ENCODE assay signal across 34 cellular contexts in genomic region chr16:55439101-55439690, GRCh38. TPM values are rescaled to one million over a fixed set of nuclear protein-coding genes. Genes with fewer than 3 reads are reported as not detected.
DNase-seq lines count a peak whose midpoint lies in the region; ATAC-seq, FAIRE-seq and TF ChIP-seq lines count a peak whose summit lies in the region.
"Had no signal": no experiment of that assay in that cellular context is flagged by ENCODE, and none has a peak within 500 bp of the region (broad histone marks: within the 10 kb centered on the region; RNA-seq: fewer than 3 reads in every experiment).

No MANE protein-coding gene starts in this region.

- H3K36me3 ChIP-seq in bronchial epithelial cell (ENCODE audit: control insufficient read depth, insufficient read depth, low read length) (no peaks in the 10 kb centered on the region), gastroesophageal sphincter (no peaks in the 10 kb centered on the region)
- H3K36me3 ChIP-seq: BLaER1 treated with 17β-estradiol and CSF1 and Interleukin-3, amounts not matched to agents 10 nM and 100 nM; spleen; vagina had no signal

- no peak for TF ChIP-seq CTCF in bronchial epithelial cell (IDR thresholded peaks at IDR 0.05; ENCODE audit: insufficient read depth, low read length, severe bottlenecking)
- no peak for TF ChIP-seq CTCF in gastroesophageal sphincter (IDR thresholded peaks at IDR 0.05)

- no peaks in the 10 kb centered on the region for H3K36me3 Mint-ChIP-seq in activated CD4-positive, alpha-beta T cell treated with anti-CD3 and anti-CD28 coated beads, Interleukin-2, amount 10 ng/mL, durations not matched to agents 24 days and 14 days (ENCODE audit: low read depth)
- H3K36me3 Mint-ChIP-seq: natural killer cell treated with Interleukin-12 subunit alpha and Interleukin-12 subunit beta and Interleukin-15 and Interleukin-18, amount 100 ng/mL, for 72 hours; stimulated activated naive B cell treated with anti-CD40 and anti-IgM and Interleukin-4, amounts not matched to agents 10 μg/mL and 1 μg/mL and 100 μg/mL, for 72 hours had no signal

- H3K9me3 Mint-ChIP-seq in activated CD4-positive, alpha-beta T cell treated with anti-CD3 and anti-CD28 coated beads, Interleukin-2, amount 10 ng/mL, durations not matched to agents 24 days and 14 days = no peaks in the 10 kb centered on the region
- H3K9me3 Mint-ChIP-seq: activated T-cell treated with anti-CD3 and anti-CD28 coated beads, Interleukin-2, amount 50 U/mL, for 72 hours; endodermal cell; natural killer cell treated with Interleukin-12 subunit alpha and Interleukin-12 subunit beta and Interleukin-15 and Interleukin-18, amount 100 ng/mL, for 72 hours; stimulated activated naive B cell treated with anti-CD40 and anti-IgM and Interleukin-4, amounts not matched to agents 10 μg/mL and 1 μg/mL and 100 μg/mL, for 72 hours had no signal

- H3K4me3 ChIP-seq in bronchial epithelial cell (ENCODE audit: low read depth, low read length) (no peak overlapping the region), gastroesophageal sphincter (no peak overlapping the region)
- H3K4me3 ChIP-seq: A549; BLaER1 treated with 17β-estradiol and CSF1 and Interleukin-3, amounts not matched to agents 10 nM and 100 nM; spleen; testis; vagina had no signal

- H3K9me3 ChIP-seq in gastroesophageal sphincter = no peaks in the 10 kb centered on the region
- H3K9me3 ChIP-seq: A549; BLaER1 treated with 17β-estradiol and CSF1 and Interleukin-3, amounts not matched to agents 10 nM and 100 nM; SK-N-SH; spleen; testis; vagina had no signal

- no peak for TF ChIP-seq POLR2A in gastroesophageal sphincter (IDR thresholded peaks at IDR 0.05)

- FAIRE-seq in bronchial epithelial cell (lab: Jason Lieb, UNC) = no peak
- FAIRE-seq: A549 had no signal

- H3K27ac Mint-ChIP-seq in activated CD4-positive, alpha-beta T cell treated with anti-CD3 and anti-CD28 coated beads, Interleukin-2, amount 10 ng/mL, durations not matched to agents 24 days and 14 days = no peak overlapping the region
- H3K27ac Mint-ChIP-seq: activated T-cell treated with anti-CD3 and anti-CD28 coated beads, Interleukin-2, amount 50 U/mL, for 72 hours; endodermal cell; natural killer cell treated with Interleukin-12 subunit alpha and Interleukin-12 subunit beta and Interleukin-15 and Interleukin-18, amount 100 ng/mL, for 72 hours; stimulated activated naive B cell treated with anti-CD40 and anti-IgM and Interleukin-4, amounts not matched to agents 10 μg/mL and 1 μg/mL and 100 μg/mL, for 72 hours; T-helper 17 cell had no signal

- no peak overlapping the region for H3K4me3 Mint-ChIP-seq in activated CD4-positive, alpha-beta T cell treated with anti-CD3 and anti-CD28 coated beads, Interleukin-2, amount 10 ng/mL, durations not matched to agents 24 days and 14 days
- H3K4me3 Mint-ChIP-seq: activated T-cell treated with anti-CD3 and anti-CD28 coated beads, Interleukin-2, amount 50 U/mL, for 72 hours; endodermal cell; natural killer cell treated with Interleukin-12 subunit alpha and Interleukin-12 subunit beta and Interleukin-15 and Interleukin-18, amount 100 ng/mL, for 72 hours; stimulated activated naive B cell treated with anti-CD40 and anti-IgM and Interleukin-4, amounts not matched to agents 10 μg/mL and 1 μg/mL and 100 μg/mL, for 72 hours; T-helper 17 cell had no signal

- H3K27ac ChIP-seq in gastroesophageal sphincter = peak overlapping the region in 1 of 4 donors; percentile 31
- H3K27ac ChIP-seq: A549; BLaER1 treated with 17β-estradiol and CSF1 and Interleukin-3, amounts not matched to agents 10 nM and 100 nM; spleen; testis; vagina had no signal

- intact Hi-C loops in activated CD4-positive, alpha-beta T cell treated with anti-CD3 and anti-CD28 coated beads, Interleukin-2, amount 10 ng/mL, durations not matched to agents 24 days and 14 days (cut with micrococcal nuclease) = no loop called here

- WGBS in gastroesophageal sphincter (ENCODE audit: low coverage in 1 of 2), 2 donors = 68 to 82% methylated on average over 6 of the region's 6 CpGs

- H3K27me3 Mint-ChIP-seq in activated CD4-positive, alpha-beta T cell treated with anti-CD3 and anti-CD28 coated beads, Interleukin-2, amount 10 ng/mL, durations not matched to agents 24 days and 14 days = peaks cover 3% of the 10 kb centered on the region

- DNase-seq in AG08395 (ENCODE audit: low spot score) (peak; percentile 16), GM04504 (ENCODE audit: low read depth) (peak; percentile 7), bronchial epithelial cell (ENCODE audit: low read depth) (peak; percentile 7), D341Med (ENCODE audit: low spot score) (no peak), T-helper 2 cell (no peak)
- DNase-seq in activated CD4-positive, alpha-beta T cell treated with anti-CD3 and anti-CD28 coated beads, Interleukin-2, amount 10 ng/mL, durations not matched to agents 24 days and 14 days = no peak
- no peak for DNase-seq in stimulated activated CD8-positive, alpha-beta memory T cell treated with anti-CD3 and anti-CD28 coated beads, Interleukin-4, amount 100 ng/mL, for 48 hours
- DNase-seq: activated CD4-positive, alpha-beta T cell treated with anti-CD3 and anti-CD28 coated beads for 4 hours; activated naive CD4-positive, alpha-beta T cell treated with Interleukin-2 at 50 U/mL for 16 hours; activated T-cell treated with anti-CD3 and anti-CD28 coated beads, Interleukin-2, amount 50 U/mL, for 72 hours; Calu3; cortex of kidney; EL; endodermal cell; foreskin fibroblast; IMR-90; left colon; NCI-H1694; NCI-H2171 treated with DMSO at 0.1 percent for 48 hours; NCI-H526; retina; RPMI8226; SK-N-SH; spleen; stimulated activated CD4-positive, alpha-beta T cell treated with anti-CD3 and anti-CD28 coated beads, Interleukin-4, amount 100 ng/mL, for 1 hour; stimulated activated naive B cell treated with anti-CD40 and anti-IgM and Interleukin-4, amounts not matched to agents 10 μg/mL and 1 μg/mL and 100 μg/mL, for 72 hours; T-helper 17 cell; testis had no signal

- peak; percentile 82 for ATAC-seq in gastroesophageal sphincter
- ATAC-seq: A549; activated T-cell treated with anti-CD3 and anti-CD28 coated beads, Interleukin-2, amount 50 U/mL, for 72 hours; HCT116; left colon; natural killer cell treated with Interleukin-12 subunit alpha and Interleukin-12 subunit beta and Interleukin-15 and Interleukin-18, amount 100 ng/mL, for 72 hours; stimulated activated naive B cell treated with anti-CD40 and anti-IgM and Interleukin-4, amounts not matched to agents 10 μg/mL and 1 μg/mL and 100 μg/mL, for 72 hours; T-helper 17 cell had no signal

- H3K4me1 Mint-ChIP-seq in activated CD4-positive, alpha-beta T cell treated with anti-CD3 and anti-CD28 coated beads, Interleukin-2, amount 10 ng/mL, durations not matched to agents 24 days and 14 days = no peaks in the 10 kb centered on the region
- H3K4me1 Mint-ChIP-seq: endodermal cell, T-helper 17 cell had no signal

- H3K4me1 ChIP-seq in gastroesophageal sphincter = peaks cover 0 to 2% (median 0%) of the 10 kb centered on the region in 3 donors
- H3K4me1 ChIP-seq: A549, testis had no signal

- no peak for TF ChIP-seq EP300 in gastroesophageal sphincter (IDR thresholded peaks at IDR 0.05)

- H3K27me3 ChIP-seq in bronchial epithelial cell (ENCODE audit: control insufficient read depth, insufficient read depth, low read length) (peaks cover 2% of the 10 kb centered on the region), gastroesophageal sphincter (peaks cover 11% of the 10 kb centered on the region)
- H3K27me3 ChIP-seq: BLaER1 treated with 17β-estradiol and CSF1 and Interleukin-3, amounts not matched to agents 10 nM and 100 nM; testis; vagina had no signal

RNA-seq across cellular contexts. Expression of gene MMP2, which starts 39.8 kb away (rescaled TPM):
- 5.8 and 12.4 TPM in 2 replicates for total RNA-seq in bronchial epithelial cell
- 100 to 1,000 TPM; 155 to 309 (median 265) TPM for total RNA-seq in gastroesophageal sphincter
- total RNA-seq in activated CD4-positive, alpha-beta T cell treated with anti-CD3 and anti-CD28 coated beads, Interleukin-2, amount 10 ng/mL, durations not matched to agents 24 days and 14 days = not detected in 2 replicates
- total RNA-seq: activated T-cell treated with anti-CD3 and anti-CD28 coated beads, Interleukin-2, amount 50 U/mL, for 72 hours; Calu3; natural killer cell treated with Interleukin-12 subunit alpha and Interleukin-12 subunit beta and Interleukin-15 and Interleukin-18, amount 100 ng/mL, for 72 hours; T-helper 17 cell had no signal

Comparison
In these comparisons a context has a peak if more than half of its experiments do, and no peak if none do; other contexts are left out.
1. DNase-seq: peak in AG08395 (single experiment), GM04504 (single experiment) and bronchial epithelial cell (single experiment); none in D341Med (single experiment), T-helper 2 cell (0 of 5), activated CD4-positive, alpha-beta T cell treated with anti-CD3 and anti-CD28 coated beads, Interleukin-2, amount 10 ng/mL, durations not matched to agents 24 days and 14 days (single experiment) and stimulated activated CD8-positive, alpha-beta memory T cell treated with anti-CD3 and anti-CD28 coated beads, Interleukin-4, amount 100 ng/mL, for 48 hours (single experiment).